Comparison of ENCODE assay signal across 8 cellular contexts in genomic region chr7:120725376-120726039, GRCh38.
DNase-seq lines count a peak whose midpoint lies in the region; ATAC-seq and TF ChIP-seq lines count a peak whose summit lies in the region.

No MANE protein-coding gene starts in this region.

- H3K4me2 ChIP-seq in IMR-90 (ENCODE audit: low read depth, low read length) (peak overlapping the region; percentile 69; the same call in 1 of the 2 replicates), PC-3 (ENCODE audit: low read length) (peak overlapping the region; percentile 38)

- no peaks in the 10 kb centered on the region for H3F3A ChIP-seq in PC-3 (ENCODE audit: low read length, unreplicated experiment)

- H4K20me1 ChIP-seq in IMR-90 (ENCODE audit: insufficient read depth, low read length) = no peaks in the 10 kb centered on the region
- H4K20me1 ChIP-seq in PC-3 (ENCODE audit: low read length) = no peaks in the 10 kb centered on the region

- TF ChIP-seq POLR2A in IMR-90 (IDR thresholded peaks at IDR 0.05; ENCODE audit: low read depth, low read length) = no peak

- H2AK5ac ChIP-seq in IMR-90 (ENCODE audit: low read depth, low read length) = no peak overlapping the region

- ATAC-seq in IMR-90 (ENCODE audit: low read depth) = no peak
- no peak for ATAC-seq in PC-3
- ATAC-seq in T-helper 17 cell = no peak

- no peak overlapping the region for H2BK15ac ChIP-seq in IMR-90 (ENCODE audit: low read depth, low read length)

- H2BK120ac ChIP-seq in IMR-90 (ENCODE audit: low read depth, low read length) = no peak overlapping the region

- H3K14ac ChIP-seq in IMR-90 (replicated peaks; ENCODE audit: low read depth, low read length) = no peak overlapping the region

- H3K4me3 Mint-ChIP-seq in T-helper 17 cell = no peak overlapping the region

- peak; percentile 37 for DNase-seq in DMS153 treated with DMSO at 0.1 percent for 48 hours (lab: John Stamatoyannopoulos, UW; ENCODE audit: unreplicated experiment)
- peak; percentile 45 for DNase-seq in IMR-90
- DNase-seq in PC-3 = peak; percentile 64
- peak; percentile 43 for DNase-seq in epithelial cell of esophagus (ENCODE audit: low read depth)
- peak; percentile 35 for DNase-seq in putamen (ENCODE audit: low spot score)
- DNase-seq in posterior vena cava (ENCODE audit: low spot score) = no peak
- no peak for DNase-seq in T-helper 17 cell
- no peak for DNase-seq in NCI-H187 (lab: John Stamatoyannopoulos, UW)

- POLR2A ChIA-PET in IMR-90 (lab: Charles Lee; ENCODE audit: unreplicated experiment) (no interaction called here), PC-3 (lab: Charles Lee; ENCODE audit: unreplicated experiment) (no interaction called here)

- BruUV-seq in IMR-90 (replicated peaks; lab: Mats Ljungman, UMichigan) = no TSS peak
- no TSS peak for BruUV-seq in PC-3 (replicated peaks; lab: Mats Ljungman, UMichigan)

- CTCF ChIA-PET in IMR-90 (lab: Yijun Ruan, JAX) (interaction anchor here (0.7 to 1.6 kb wide), 6 partner anchors 14 to 206 kb away, joined by 3 to 5 read pairs (median 3); no protein-coding TSS in a partner anchor), PC-3 (lab: Charles Lee) (interaction anchor here (0.6 kb wide), 2 partner anchors 27 to 141 kb away, joined by 3 to 5 read pairs; no protein-coding TSS in a partner anchor)

- no peak overlapping the region for H3K4me3 ChIP-seq in IMR-90 (ENCODE audit: insufficient read depth, low read depth, low read length)
- H3K4me3 ChIP-seq in PC-3 (ENCODE audit: low read length) = peak overlapping the region; percentile 6; the same call in 1 of the 2 replicates
- H3K4me3 ChIP-seq in epithelial cell of esophagus (ENCODE audit: low read length) = no peak overlapping the region

- dilution Hi-C loops in IMR-90 (cut with HindIII; ENCODE audit: low sequenced_read_pairs, unreplicated experiment) = no loop called here

- peaks cover 23% of the 10 kb centered on the region for H3K27me3 Mint-ChIP-seq in T-helper 17 cell

- no peak overlapping the region for H3K56ac ChIP-seq in IMR-90 (ENCODE audit: extremely low read depth, insufficient read depth, low read length)

- H3K9me1 ChIP-seq in IMR-90 (ENCODE audit: insufficient read depth, low read length) = peaks cover 3% of the 10 kb centered on the region; the same call in 1 of the 2 replicates

- no peak overlapping the region for H4K91ac ChIP-seq in IMR-90 (ENCODE audit: insufficient read depth, low read depth, low read length)

- no peak overlapping the region for H2AK9ac ChIP-seq in IMR-90 (replicated peaks; ENCODE audit: low read depth, low read length, poor library complexity)

- intact Hi-C loops in IMR-90 (cut with micrococcal nuclease) (loop anchor here (1.0 to 10.0 kb wide), 6 partner anchors 143 to 1792 kb away; partner anchors contain the start of gene KCND2), PC-3 (cut with micrococcal nuclease) (loop anchor here (1.0 to 5.0 kb wide), 6 partner anchors 143 to 1807 kb away; partner anchors contain the start of gene KCND2), posterior vena cava (cut with DNase I) (no loop called here)

- H3K27ac Mint-ChIP-seq in T-helper 17 cell = no peak overlapping the region

- H3K36me3 ChIP-seq in IMR-90 (ENCODE audit: control insufficient read depth, insufficient read depth, low read length) (no peaks in the 10 kb centered on the region), PC-3 (ENCODE audit: low read depth, low read length) (no peaks in the 10 kb centered on the region)

- no peak overlapping the region for H4K8ac ChIP-seq in IMR-90 (ENCODE audit: low read depth in 2 of 2, low read length in 2 of 2)

- H3K4me1 Mint-ChIP-seq in T-helper 17 cell = no peaks in the 10 kb centered on the region

- H3K27me3 ChIP-seq in IMR-90 (ENCODE audit: control insufficient read depth, insufficient read depth, low read length) (peaks cover 4% of the 10 kb centered on the region), PC-3 (ENCODE audit: low read length) (no peaks in the 10 kb centered on the region)

- TF ChIP-seq RAD21 in IMR-90 (IDR thresholded peaks at IDR 0.05; ENCODE audit: low read length) = peak; percentile 44

- H3K9me3 ChIP-seq in IMR-90 (ENCODE audit: control insufficient read depth, insufficient read depth, low read length) (no peaks in the 10 kb centered on the region), PC-3 (ENCODE audit: low read length) (no peaks in the 10 kb centered on the region), T-helper 17 cell (ENCODE audit: control insufficient read depth, low read length, poor library complexity, severe bottlenecking) (no peaks in the 10 kb centered on the region)

- no peaks in the 10 kb centered on the region for H3K79me2 ChIP-seq in PC-3 (ENCODE audit: low read length)

- WGBS in IMR-90 (ENCODE audit: extremely low coverage in 2 of 2, insufficient read length in 1 of 2), 2 experiments = no CpG with 5 or more reads among the region's 10 CpGs

- H3K23ac ChIP-seq in IMR-90 (ENCODE audit: low read depth, low read length) = no peak overlapping the region

- H3K4ac ChIP-seq in IMR-90 (ENCODE audit: low read depth, low read length) = no peak overlapping the region

- H2BK20ac ChIP-seq in IMR-90 (ENCODE audit: low read depth, low read length) = no peak overlapping the region

- in situ Hi-C loops in IMR-90 (cut with MboI; ENCODE audit: low sequenced_read_pairs) = no loop called here

- H4K5ac ChIP-seq in IMR-90 (ENCODE audit: low read depth, low read length) = no peak overlapping the region

- H3K79me1 ChIP-seq in IMR-90 (ENCODE audit: low read depth in 1 of 2, low read length in 2 of 2) = no peaks in the 10 kb centered on the region

- no peak overlapping the region for H2BK5ac ChIP-seq in IMR-90 (ENCODE audit: low read depth, low read length, poor library complexity, severe bottlenecking)

- H3K18ac ChIP-seq in IMR-90 (ENCODE audit: low read depth, low read length) = no peak overlapping the region

- no peaks in the 10 kb centered on the region for H3K9me2 ChIP-seq in PC-3 (replicated peaks; ENCODE audit: low read length)

- TF ChIP-seq CTCF in IMR-90 (conservative IDR thresholded peaks at IDR 0.05; ENCODE audit: low read depth, low read length) = peak; percentile 61
- TF ChIP-seq CTCF in PC-3 (conservative IDR thresholded peaks at IDR 0.05; ENCODE audit: low read depth, low read length) = peak; percentile 79
- TF ChIP-seq CTCF in epithelial cell of esophagus (IDR thresholded peaks at IDR 0.05; ENCODE audit: insufficient read depth, low read depth, low read length, missing control alignments) = peak; percentile 59

- no peak overlapping the region for H2AFZ ChIP-seq in IMR-90 (replicated peaks; ENCODE audit: low read length, poor library complexity)
- H2AFZ ChIP-seq in PC-3 (ENCODE audit: low read length) = peak overlapping the region; percentile 35

- H3K9ac ChIP-seq in IMR-90 (ENCODE audit: low read depth, low read length) = no peak overlapping the region
- no peak overlapping the region for H3K9ac ChIP-seq in PC-3 (ENCODE audit: low read length)

- H3K36me3 Mint-ChIP-seq in T-helper 17 cell (ENCODE audit: low read depth) = no peaks in the 10 kb centered on the region

- H3K4me1 ChIP-seq in IMR-90 (ENCODE audit: control insufficient read depth, insufficient read depth, low read length) (peaks cover 2% of the 10 kb centered on the region), PC-3 (ENCODE audit: insufficient read depth, low read length) (no peaks in the 10 kb centered on the region)

- H3K27ac ChIP-seq in IMR-90 (ENCODE audit: insufficient read depth, low read length) = no peak overlapping the region
- no peak overlapping the region for H3K27ac ChIP-seq in PC-3 (ENCODE audit: low read length)

TF ChIP-seq in IMR-90, 13 proteins besides CTCF, POLR2A, EP300 and RAD21:
- TF ChIP-seq MAZ (IDR thresholded peaks at IDR 0.05; ENCODE audit: borderline replicate concordance, low read depth, low read length) (no peak), BHLHE40 (IDR thresholded peaks at IDR 0.05; ENCODE audit: low read depth, low read length) (no peak), SMC3 (IDR thresholded peaks at IDR 0.05; ENCODE audit: low read depth, low read length) (peak; percentile 22; the same call in 1 of the 2 replicates), MAFK (IDR thresholded peaks at IDR 0.05; ENCODE audit: low read depth, low read length) (no peak)

Comparison
In these comparisons a context has a peak if more than half of its experiments do, and no peak if none do; other contexts are left out.
1. DNase-seq: peak in DMS153 treated with DMSO at 0.1 percent for 48 hours (single experiment), IMR-90 (single experiment), PC-3 (single experiment), epithelial cell of esophagus (single experiment) and putamen (single experiment); none in posterior vena cava (single experiment), T-helper 17 cell (0 of 3) and NCI-H187 (0 of 2).
2. intact Hi-C loops: an anchor here in IMR-90 (1.0 to 10.0 kb wide) and PC-3 (1.0 to 5.0 kb wide); none called in posterior vena cava.
3. Peak in every context shown above with its lines, with median percentiles within 50 percentile points of each other: CTCF ChIP-seq.